In genomic region chr5:139404484-139404840, GRCh38 we compare ENCODE assay signal across 1 cellular context.
TF ChIP-seq lines count a peak whose summit lies in the region.

No MANE protein-coding gene starts in this region.

TF ChIP-seq in SK-N-SH, 30 proteins besides CTCF, POLR2A, EP300 and RAD21 (continued from another document):
- TF ChIP-seq ZBTB33 (IDR thresholded peaks at IDR 0.05; ENCODE audit: borderline replicate concordance, low read depth) = no peak
- TF ChIP-seq NFIC (IDR thresholded peaks at IDR 0.05; ENCODE audit: borderline replicate concordance) = no peak
- TF ChIP-seq SMC3 (IDR thresholded peaks at IDR 0.05; ENCODE audit: low read depth, low read length) = no peak
- TF ChIP-seq USF1 (IDR thresholded peaks at IDR 0.05; ENCODE audit: borderline replicate concordance, low read depth) = no peak
- TF ChIP-seq PBX3 (IDR thresholded peaks at IDR 0.05) = no peak
